Comparison of ENCODE assay signal across 8 cellular contexts in genomic region chr18:24426073-24426397, GRCh38. TPM values are rescaled to one million over a fixed set of nuclear protein-coding genes. Genes with fewer than 3 reads are reported as not detected.
DNase-seq lines count a peak whose midpoint lies in the region; ATAC-seq and TF ChIP-seq lines count a peak whose summit lies in the region.

No MANE protein-coding gene starts in this region.

- TF ChIP-seq CTCF in HFFc6 (IDR thresholded peaks at IDR 0.05) = no peak

- ATAC-seq in stimulated activated effector memory CD8-positive, alpha-beta T cell treated with anti-CD3 and anti-CD28 coated beads, Interleukin-12 subunit alpha, Interleukin-12 subunit beta, amount 100 ng/mL, for 72 hours = no peak
- ATAC-seq in GM19328 (IDR thresholded peaks at IDR 0.05; ENCODE audit: unreplicated experiment) (no peak), GM19397 (IDR thresholded peaks at IDR 0.05; ENCODE audit: unreplicated experiment) (no peak), GM18502 (IDR thresholded peaks at IDR 0.05; ENCODE audit: poor library complexity, unreplicated experiment) (no peak)

- peak overlapping the region; percentile 86 for H3K4me3 Mint-ChIP-seq in HFFc6
- H3K4me3 Mint-ChIP-seq in activated naive CD8-positive, alpha-beta T cell treated with anti-CD3 and anti-CD28 coated beads for 36 hours = peak overlapping the region; percentile 79
- peak overlapping the region; percentile 76 to 88 (median 85) for H3K4me3 Mint-ChIP-seq in immature natural killer cell
- peak overlapping the region; percentile 79 for H3K4me3 Mint-ChIP-seq in stimulated activated effector memory CD8-positive, alpha-beta T cell treated with anti-CD3 and anti-CD28 coated beads, Interleukin-12 subunit alpha, Interleukin-12 subunit beta, amount 100 ng/mL, for 72 hours

- 0 out of 2 replicates have a peak, but pooled peaks cover 9% of the 10 kb centered on the region for H3K9me3 Mint-ChIP-seq in HFFc6
- peaks cover 11% of the 10 kb centered on the region for H3K9me3 Mint-ChIP-seq in activated naive CD8-positive, alpha-beta T cell treated with anti-CD3 and anti-CD28 coated beads for 36 hours
- peaks cover 0 to 18% (median 6%) of the 10 kb centered on the region in 6 donors for H3K9me3 Mint-ChIP-seq in immature natural killer cell
- H3K9me3 Mint-ChIP-seq in stimulated activated effector memory CD8-positive, alpha-beta T cell treated with anti-CD3 and anti-CD28 coated beads, Interleukin-12 subunit alpha, Interleukin-12 subunit beta, amount 100 ng/mL, for 72 hours = peaks cover 7% of the 10 kb centered on the region

- H3K4me1 Mint-ChIP-seq in HFFc6 (ENCODE audit: low read depth) (peaks cover 41% of the 10 kb centered on the region), immature natural killer cell (peaks cover 22 to 24% of the 10 kb centered on the region in 2 donors)
- peaks cover 16% of the 10 kb centered on the region for H3K4me1 Mint-ChIP-seq in activated naive CD8-positive, alpha-beta T cell treated with anti-CD3 and anti-CD28 coated beads for 36 hours
- peaks cover 12% of the 10 kb centered on the region for H3K4me1 Mint-ChIP-seq in stimulated activated effector memory CD8-positive, alpha-beta T cell treated with anti-CD3 and anti-CD28 coated beads, Interleukin-12 subunit alpha, Interleukin-12 subunit beta, amount 100 ng/mL, for 72 hours

- DNase-seq in HFFc6 = no peak
- no peak for DNase-seq in activated naive CD8-positive, alpha-beta T cell treated with anti-CD3 and anti-CD28 coated beads for 36 hours
- no peak for DNase-seq in immature natural killer cell
- DNase-seq in stimulated activated effector memory CD8-positive, alpha-beta T cell treated with anti-CD3 and anti-CD28 coated beads, Interleukin-12 subunit alpha, Interleukin-12 subunit beta, amount 100 ng/mL, for 72 hours (ENCODE audit: low spot score in 2 of 2) = no peak
- no peak for DNase-seq in stimulated activated CD4-positive, alpha-beta T cell treated with anti-CD3 and anti-CD28 coated beads, Interleukin-15, amount 100 ng/mL, for 24 hours

- H3K27ac Mint-ChIP-seq in HFFc6 (peak overlapping the region; percentile 82), immature natural killer cell (peak overlapping the region in 4 of 6 donors; percentile 23 to 85 (median 33))
- H3K27ac Mint-ChIP-seq in activated naive CD8-positive, alpha-beta T cell treated with anti-CD3 and anti-CD28 coated beads for 36 hours = peak overlapping the region; percentile 85
- peak overlapping the region; percentile 62 for H3K27ac Mint-ChIP-seq in stimulated activated effector memory CD8-positive, alpha-beta T cell treated with anti-CD3 and anti-CD28 coated beads, Interleukin-12 subunit alpha, Interleukin-12 subunit beta, amount 100 ng/mL, for 72 hours

- H3K27me3 Mint-ChIP-seq in HFFc6 (ENCODE audit: insufficient read depth) = no peaks in the 10 kb centered on the region; the same call in 1 of the 2 replicates
- peaks cover 21% of the 10 kb centered on the region for H3K27me3 Mint-ChIP-seq in activated naive CD8-positive, alpha-beta T cell treated with anti-CD3 and anti-CD28 coated beads for 36 hours
- peaks cover 0 to 11% (median 5%) of the 10 kb centered on the region in 3 donors for H3K27me3 Mint-ChIP-seq in immature natural killer cell (ENCODE audit: low read depth in 3 of 3)

- H3K36me3 Mint-ChIP-seq in HFFc6 (ENCODE audit: low read depth) (peaks cover 22% of the 10 kb centered on the region), immature natural killer cell (peaks cover 6 to 16% (median 11%) of the 10 kb centered on the region in 3 donors)
- H3K36me3 Mint-ChIP-seq in activated naive CD8-positive, alpha-beta T cell treated with anti-CD3 and anti-CD28 coated beads for 36 hours = peaks cover 24% of the 10 kb centered on the region
- no peaks in the 10 kb centered on the region for H3K36me3 Mint-ChIP-seq in stimulated activated effector memory CD8-positive, alpha-beta T cell treated with anti-CD3 and anti-CD28 coated beads, Interleukin-12 subunit alpha, Interleukin-12 subunit beta, amount 100 ng/mL, for 72 hours

RNA-seq across cellular contexts. Expression of gene IMPACT, which starts 0.4 kb away (rescaled TPM):
- total RNA-seq in HFFc6 (2021; fragmentation: NEBNext Ultra II Directional; extraction: Animal tissue kit (Norgen Biotek cat#: 25700)) = 10 to 100 TPM; 37.5 to 49.6 (median 45.6) TPM
- 10 to 100 TPM; 23.8 to 26.4 TPM for total RNA-seq in activated naive CD8-positive, alpha-beta T cell treated with anti-CD3 and anti-CD28 coated beads for 36 hours
- 10 to 100 TPM in 2 of 3 donors, 1 to 10 TPM in 1; 9.3 to 12.9 (median 11.1) TPM for polyA plus RNA-seq in immature natural killer cell

RNA-seq across cellular contexts. Expression of gene OSBPL1A, which starts 28.4 kb away (rescaled TPM):
- total RNA-seq in HFFc6 (2021; fragmentation: NEBNext Ultra II Directional; extraction: Animal tissue kit (Norgen Biotek cat#: 25700)) = 10 to 100 TPM in 4 of 6 experiments, 1 to 10 TPM in 2; 6.2 to 16.3 (median 13.7) TPM
- total RNA-seq in activated naive CD8-positive, alpha-beta T cell treated with anti-CD3 and anti-CD28 coated beads for 36 hours = 1 to 10 TPM; 2.8 to 4.0 TPM
- 1 to 10 TPM in 1 of 3 donors, under 1 TPM in 1, not detected in 1; 0.25 to 2.1 TPM for polyA plus RNA-seq in immature natural killer cell

RNA-seq across cellular contexts. Expression of gene HRH4, which starts 34.4 kb away (rescaled TPM):
- not detected for total RNA-seq in HFFc6 (2021; fragmentation: NEBNext Ultra II Directional; extraction: Animal tissue kit (Norgen Biotek cat#: 25700))
- total RNA-seq in activated naive CD8-positive, alpha-beta T cell treated with anti-CD3 and anti-CD28 coated beads for 36 hours = not detected
- not detected for polyA plus RNA-seq in immature natural killer cell

Comparison
In these comparisons a context has a peak if more than half of its experiments do, and no peak if none do; other contexts are left out.
1. H3K27ac Mint-ChIP-seq: peak in every context shown above with its lines; median percentile 85 in activated naive CD8-positive, alpha-beta T cell treated with anti-CD3 and anti-CD28 coated beads for 36 hours; 82 in HFFc6; 62 in stimulated activated effector memory CD8-positive, alpha-beta T cell treated with anti-CD3 and anti-CD28 coated beads, Interleukin-12 subunit alpha, Interleukin-12 subunit beta, amount 100 ng/mL, for 72 hours; 33 in immature natural killer cell.